ENCODE assay signal across 8 cellular contexts in the genomic region with DNA sequence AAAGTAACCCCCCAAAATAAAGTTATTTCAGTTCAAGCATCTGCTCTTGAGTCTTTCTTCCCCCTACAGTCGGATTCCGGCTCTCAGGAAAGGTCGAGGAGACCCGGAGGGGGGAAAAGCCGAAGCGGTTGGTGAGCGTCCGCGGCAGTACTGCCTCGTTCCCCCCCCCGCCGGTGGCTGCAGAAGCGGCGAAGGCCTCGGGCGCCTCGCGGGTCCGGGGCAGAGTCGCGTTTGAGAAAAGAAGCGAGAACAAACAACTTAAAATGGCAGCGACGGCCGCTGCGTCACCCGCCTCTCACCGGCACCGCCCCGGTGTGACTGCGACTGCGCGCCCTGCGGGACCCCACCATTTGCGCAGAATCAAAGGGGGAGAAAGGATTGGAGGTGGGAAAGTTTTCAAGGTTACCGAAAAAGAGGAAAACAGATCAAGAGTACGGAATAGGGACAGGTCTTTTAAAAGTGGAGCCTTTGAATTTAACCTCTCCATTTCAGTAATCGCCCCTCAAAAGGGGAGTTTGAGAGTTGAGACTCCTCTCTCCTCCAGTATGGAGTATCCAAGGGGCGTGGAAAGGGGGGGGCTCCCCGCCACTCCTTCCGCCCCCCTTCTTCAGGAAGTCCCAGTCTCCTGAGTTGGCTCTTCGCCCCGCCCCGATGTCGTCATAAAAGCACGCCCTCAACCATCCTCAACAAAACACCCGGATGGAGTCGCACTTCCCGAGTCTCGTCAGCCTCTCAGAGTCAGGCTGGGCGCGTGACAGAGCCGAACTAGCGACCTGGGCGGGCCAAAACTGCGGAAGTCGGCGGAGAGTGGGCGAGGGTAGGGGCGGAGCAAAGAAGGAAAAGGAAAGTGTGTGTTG. TPM values are rescaled to one million over a fixed set of nuclear protein-coding genes. Genes with fewer than 3 reads are reported as not detected.
DNase-seq lines count a peak whose midpoint lies in the region; ATAC-seq and TF ChIP-seq lines count a peak whose summit lies in the region.

No MANE protein-coding gene starts in this region.

- peak overlapping the region; percentile 99 for H3K56ac ChIP-seq in IMR-90 (ENCODE audit: extremely low read depth, insufficient read depth, low read length)

- H3K4me3 ChIP-seq in IMR-90 (ENCODE audit: insufficient read depth, low read depth, low read length) (peak overlapping the region; percentile 98), OCI-LY7 (ENCODE audit: low read depth, low read length, poor library complexity, severe bottlenecking) (peak overlapping the region; percentile 86)

- H2AFZ ChIP-seq in IMR-90 (replicated peaks; ENCODE audit: low read length, poor library complexity) = peak overlapping the region; percentile 83
- H2AFZ ChIP-seq in OCI-LY7 (ENCODE audit: low read length) = peak overlapping the region; percentile 62

- TF ChIP-seq CTCF in IMR-90 (conservative IDR thresholded peaks at IDR 0.05; ENCODE audit: low read depth, low read length) (no peak), OCI-LY7 (conservative IDR thresholded peaks at IDR 0.05; ENCODE audit: low read length) (no peak)

- peak overlapping the region; percentile 98 for H3K27ac ChIP-seq in IMR-90 (ENCODE audit: insufficient read depth, low read length)
- peak overlapping the region; percentile 84 for H3K27ac ChIP-seq in OCI-LY7 (ENCODE audit: low read depth, low read length, poor library complexity, severe bottlenecking)

- peak overlapping the region; percentile 86 for H3K18ac ChIP-seq in IMR-90 (ENCODE audit: low read depth, low read length)

- no peaks in the 10 kb centered on the region for H3K9me2 ChIP-seq in OCI-LY7 (ENCODE audit: insufficient read depth, low read length)

- no peaks in the 10 kb centered on the region for H3K9me1 ChIP-seq in IMR-90 (ENCODE audit: insufficient read depth, low read length)

- no TSS peak for BruUV-seq in IMR-90 (replicated peaks; lab: Mats Ljungman, UMichigan)
- no TSS peak for BruUV-seq in OCI-LY7 (replicated peaks; lab: Mats Ljungman, UMichigan)

- H3K27me3 ChIP-seq in IMR-90 (ENCODE audit: control insufficient read depth, insufficient read depth, low read length) = no peaks in the 10 kb centered on the region

- H2AK9ac ChIP-seq in IMR-90 (replicated peaks; ENCODE audit: low read depth, low read length, poor library complexity) = peak overlapping the region; percentile 100

- WGBS in IMR-90 (ENCODE audit: extremely low coverage in 2 of 2, insufficient read length in 1 of 2), 2 experiments = 0% methylated on average over 11 of the region's 60 CpGs; no CpG with 5 or more reads in 1 of the 2 experiments

- no peaks in the 10 kb centered on the region for H3K4me1 ChIP-seq in IMR-90 (ENCODE audit: control insufficient read depth, insufficient read depth, low read length)
- peaks cover 31% of the 10 kb centered on the region for H3K4me1 ChIP-seq in OCI-LY7 (ENCODE audit: insufficient read depth, low read length, poor library complexity, severe bottlenecking)

- H4K91ac ChIP-seq in IMR-90 (ENCODE audit: insufficient read depth, low read depth, low read length) = peak overlapping the region; percentile 92

- peaks cover 0 to 3% of the 10 kb centered on the region in 2 experiments; a peak in 1 of 4 replicates for H3K79me1 ChIP-seq in IMR-90 (ENCODE audit: low read depth in 1 of 2, low read length in 2 of 2)

- H4K20me1 ChIP-seq in IMR-90 (ENCODE audit: insufficient read depth, low read length) = peaks cover 42% of the 10 kb centered on the region
- peaks cover 35% of the 10 kb centered on the region for H4K20me1 ChIP-seq in OCI-LY7 (ENCODE audit: insufficient read depth, low read length)

- H2AK5ac ChIP-seq in IMR-90 (ENCODE audit: low read depth, low read length) = peak overlapping the region; percentile 52

- in situ Hi-C loops in IMR-90 (cut with MboI; ENCODE audit: low sequenced_read_pairs) = no loop called here

- H4K5ac ChIP-seq in IMR-90 (ENCODE audit: low read depth, low read length) = peak overlapping the region; percentile 93

- peaks cover 5% of the 10 kb centered on the region for H3K36me3 ChIP-seq in IMR-90 (ENCODE audit: control insufficient read depth, insufficient read depth, low read length)
- peaks cover 39% of the 10 kb centered on the region for H3K36me3 ChIP-seq in OCI-LY7 (ENCODE audit: insufficient read depth, low read length)

- peaks cover 47% of the 10 kb centered on the region for H3K79me2 ChIP-seq in OCI-LY7 (ENCODE audit: insufficient read depth, low read depth, low read length)

- H3K9me3 ChIP-seq in IMR-90 (ENCODE audit: control insufficient read depth, insufficient read depth, low read length) = no peaks in the 10 kb centered on the region
- no peaks in the 10 kb centered on the region for H3K9me3 ChIP-seq in OCI-LY7 (ENCODE audit: low read length)

- H3K23ac ChIP-seq in IMR-90 (ENCODE audit: low read depth, low read length) = peak overlapping the region; percentile 99

- peak overlapping the region; percentile 94 for H2BK5ac ChIP-seq in IMR-90 (ENCODE audit: low read depth, low read length, poor library complexity, severe bottlenecking)

- peak overlapping the region; percentile 98 for H2BK120ac ChIP-seq in IMR-90 (ENCODE audit: low read depth, low read length)

- peak overlapping the region; percentile 98 for H2BK20ac ChIP-seq in IMR-90 (ENCODE audit: low read depth, low read length)

- dilution Hi-C loops in IMR-90 (cut with HindIII; ENCODE audit: low sequenced_read_pairs, unreplicated experiment) = no loop called here

- CTCF ChIA-PET in IMR-90 (lab: Yijun Ruan, JAX) = no interaction called here
- CTCF ChIA-PET in OCI-LY7 (lab: Charles Lee; ENCODE audit: unreplicated experiment) = no interaction called here

- TF ChIP-seq RAD21 in IMR-90 (IDR thresholded peaks at IDR 0.05; ENCODE audit: low read length) = no peak

- H3K4me2 ChIP-seq in IMR-90 (ENCODE audit: low read depth, low read length) (peak overlapping the region; percentile 60; the same call in 1 of the 2 replicates), OCI-LY7 (ENCODE audit: low read length) (peak overlapping the region; percentile 95)

- intact Hi-C loops in IMR-90 (cut with micrococcal nuclease) = loop anchor here (1.0 to 5.0 kb wide), 4 partner anchors 22 to 291 kb away; a partner anchor contains a TSS
- intact Hi-C loops in OCI-LY7 (cut with micrococcal nuclease; ENCODE audit: unreplicated experiment) = loop anchor here (2.0 kb wide), 2 partner anchors 54 kb away; a partner anchor contains a TSS

- DNase-seq in DMS114 treated with DMSO at 0.1 percent for 48 hours (lab: John Stamatoyannopoulos, UW; ENCODE audit: unreplicated experiment) (peak; percentile 99), IMR-90 (peak; percentile 100), OCI-LY7 (ENCODE audit: low spot score) (peak; percentile 100), activated T-cell treated with anti-CD3 and anti-CD28 coated beads for 4 hours (peak; percentile 100), epidermal melanocyte (ENCODE audit: insufficient read length, low spot score) (peak; percentile 91), midbrain (lab: John Stamatoyannopoulos, UW) (peak; percentile 100)
- DNase-seq in stimulated activated CD8-positive, alpha-beta memory T cell treated with anti-CD3 and anti-CD28 coated beads, Interleukin-15, amount 100 ng/mL, for 48 hours (ENCODE audit: low read depth in 2 of 2) = peak; percentile 99

- peak; percentile 99 for TF ChIP-seq POLR2A in IMR-90 (IDR thresholded peaks at IDR 0.05; ENCODE audit: low read depth, low read length)

- POLR2A ChIA-PET in IMR-90 (lab: Charles Lee; ENCODE audit: unreplicated experiment) (interaction anchor here (1.6 kb wide), 1 partner anchor 22 kb away, joined by 13 read pairs; no protein-coding TSS in a partner anchor), OCI-LY7 (lab: Charles Lee) (interaction anchor here (1.0 to 1.8 kb wide), 4 partner anchors 12 to 63 kb away, joined by 3 to 9 read pairs (median 3); no protein-coding TSS in a partner anchor)

- peak overlapping the region; percentile 88 to 98 for H4K8ac ChIP-seq in IMR-90 (ENCODE audit: low read depth in 2 of 2, low read length in 2 of 2)

- peak overlapping the region; percentile 99 for H3K9ac ChIP-seq in IMR-90 (ENCODE audit: low read depth, low read length)

- peak; percentile 87 for ATAC-seq in GM21529 (IDR thresholded peaks at IDR 0.05; ENCODE audit: unreplicated experiment)
- peak; percentile 92 for ATAC-seq in IMR-90 (ENCODE audit: low read depth)

- H3K14ac ChIP-seq in IMR-90 (replicated peaks; ENCODE audit: low read depth, low read length) = peak overlapping the region; percentile 99

- peak overlapping the region; percentile 98 for H3K4ac ChIP-seq in IMR-90 (ENCODE audit: low read depth, low read length)

- H2BK15ac ChIP-seq in IMR-90 (ENCODE audit: low read depth, low read length) = peak overlapping the region; percentile 56; the same call in 1 of the 3 replicates

RNA-seq across cellular contexts. Expression of a gene that starts 1.9 kb away (rescaled TPM):
- total RNA-seq in IMR-90 (2012; rRNA removed) (50.7 and 65.3 TPM in 2 replicates), OCI-LY7 (2022) (77.4 and 81.2 TPM in 2 replicates)
- polyA plus RNA-seq in IMR-90 (2012; rRNA removed) = 37.4 and 47.5 TPM in 2 replicates
- 13.9 and 19.9 TPM in 2 replicates for polyA plus RNA-seq in IMR-90 (2012; cell fraction: cytosol; rRNA removed)
- 15.9 and 35.5 TPM in 2 replicates for polyA plus RNA-seq in IMR-90 (2012; cell fraction: nucleus; rRNA removed; ENCODE audit: low replicate concordance)
- 36.6 and 42.3 TPM in 2 replicates for total RNA-seq in OCI-LY7 (2014; rRNA removed; shearing (Covaris generic))

RNA-seq across cellular contexts. Expression of a gene that starts 53.9 kb away (rescaled TPM):
- total RNA-seq in IMR-90 (2012; rRNA removed) (19.7 and 33.1 TPM in 2 replicates), OCI-LY7 (2022) (120 and 131 TPM in 2 replicates)
- 21.1 and 22.2 TPM in 2 replicates for polyA plus RNA-seq in IMR-90 (2012; rRNA removed)
- polyA plus RNA-seq in IMR-90 (2012; cell fraction: cytosol; rRNA removed) = 9.6 and 10.8 TPM in 2 replicates
- polyA plus RNA-seq in IMR-90 (2012; cell fraction: nucleus; rRNA removed; ENCODE audit: low replicate concordance) = 7.2 and 11.2 TPM in 2 replicates
- total RNA-seq in OCI-LY7 (2014; rRNA removed; shearing (Covaris generic)) = 101 and 130 TPM in 2 replicates

RNA-seq across cellular contexts. Expression of a gene that starts 54.0 kb away (rescaled TPM):
- 3.6 and 8.1 TPM in 2 replicates for total RNA-seq in IMR-90 (2012; rRNA removed)
- 21.2 and 25.7 TPM in 2 replicates for polyA plus RNA-seq in IMR-90 (2012; rRNA removed)
- polyA plus RNA-seq in IMR-90 (2012; cell fraction: cytosol; rRNA removed) = 2.2 and 4.6 TPM in 2 replicates
- 0.85 and 6.9 TPM in 2 replicates for polyA plus RNA-seq in IMR-90 (2012; cell fraction: nucleus; rRNA removed; ENCODE audit: low replicate concordance)
- 4.1 and 6.7 TPM in 2 replicates for total RNA-seq in OCI-LY7 (2014; rRNA removed; shearing (Covaris generic))
- total RNA-seq in OCI-LY7 (2022) = 16.4 and 19.0 TPM in 2 replicates

RNA-seq across cellular contexts. Expression of a gene that starts 54.1 kb away (rescaled TPM):
- total RNA-seq in IMR-90 (2012; rRNA removed) = 13.6 and 25.8 TPM in 2 replicates
- polyA plus RNA-seq in IMR-90 (2012; rRNA removed) = 18.2 and 22.8 TPM in 2 replicates
- 5.7 and 7.1 TPM in 2 replicates for polyA plus RNA-seq in IMR-90 (2012; cell fraction: cytosol; rRNA removed)
- 4.0 and 19.0 TPM in 2 replicates for polyA plus RNA-seq in IMR-90 (2012; cell fraction: nucleus; rRNA removed; ENCODE audit: low replicate concordance)
- total RNA-seq in OCI-LY7 (2014; rRNA removed; shearing (Covaris generic)) = 22.5 and 27.2 TPM in 2 replicates
- total RNA-seq in OCI-LY7 (2022) = 39.4 and 39.6 TPM in 2 replicates

Comparison
In these comparisons a context has a peak if more than half of its experiments do, and no peak if none do; other contexts are left out.
1. Peak in every context shown above with its lines: DNase-seq, ATAC-seq, H3K4me3 ChIP-seq and H3K27ac ChIP-seq.